In the genomic region with DNA sequence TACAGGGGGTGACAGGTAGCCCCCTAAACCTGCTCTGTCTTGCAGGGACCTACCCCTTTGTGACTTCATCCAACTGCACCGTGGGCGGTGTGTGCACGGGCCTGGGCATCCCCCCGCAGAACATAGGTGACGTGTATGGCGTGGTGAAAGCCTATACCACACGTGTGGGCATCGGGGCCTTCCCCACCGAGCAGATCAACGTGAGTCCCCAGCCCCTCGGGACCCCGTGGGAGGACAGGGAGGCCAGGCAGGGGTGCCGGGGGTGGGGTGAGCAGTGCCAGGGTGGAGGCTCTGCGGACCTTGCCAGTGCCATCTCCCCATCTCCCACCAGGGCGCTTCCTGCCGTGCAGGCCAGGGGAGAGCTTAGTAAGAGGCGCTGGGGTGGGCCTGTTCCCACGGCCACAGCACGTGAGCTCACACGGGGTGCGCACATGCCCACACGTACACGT, we compare ENCODE assay signal across 19 cellular contexts. TPM values are rescaled to one million over a fixed set of nuclear protein-coding genes. Genes with fewer than 3 reads are reported as not detected.
DNase-seq lines count a peak whose midpoint lies in the region; ATAC-seq, FAIRE-seq and TF ChIP-seq lines count a peak whose summit lies in the region.
"Had no signal": no experiment of that assay in that cellular context is flagged by ENCODE, and none has a peak within 500 bp of the region (broad histone marks: within the 10 kb centered on the region; RNA-seq: fewer than 3 reads in every experiment).

No MANE protein-coding gene starts in this region.

- no peak overlapping the region for H2AFZ ChIP-seq in GM12878 (ENCODE audit: control insufficient read depth, low read depth, low read length)

- no peak overlapping the region for H3K4me3 Mint-ChIP-seq in effector memory CD8-positive, alpha-beta T cell
- H3K4me3 Mint-ChIP-seq: CD8-positive, alpha-beta memory T cell; HFFc6 had no signal

- H4K20me1 ChIP-seq in GM12878 (ENCODE audit: control insufficient read depth, insufficient read depth), result no peaks in the 10 kb centered on the region

- TF ChIP-seq CTCF in GM12878 (IDR thresholded peaks at IDR 0.05 in 2 of 3, conservative IDR thresholded peaks at IDR 0.05 in 1 of 3; ENCODE audit: control insufficient read depth in 2 of 3, extremely low read depth in 1 of 3, insufficient read depth in 1 of 3, low read depth in 3 of 3, low read length in 3 of 3) (no peak), gastrocnemius medialis (IDR thresholded peaks at IDR 0.05 in 4 of 5, conservative IDR thresholded peaks at IDR 0.05 in 1 of 5) (peak in 1 of 5 experiments; percentile 12), tibial artery (IDR thresholded peaks at IDR 0.05) (no peak)

- ATAC-seq in left ventricle myocardium superior, result no peak
- peak; percentile 61 for ATAC-seq in GM12878
- ATAC-seq in gastrocnemius medialis, result no peak
- ATAC-seq in effector memory CD8-positive, alpha-beta T cell (replicated peaks), result no peak
- ATAC-seq: PC-3 had no signal

- no peak for FAIRE-seq in GM12878 (lab: Jason Lieb, UNC)
- FAIRE-seq: GM12892, H54 had no signal

- no peak overlapping the region for H3K4me2 ChIP-seq in GM12878 (ENCODE audit: control insufficient read depth, insufficient read depth)
- H3K4me2 ChIP-seq: KMS-11 had no signal

- SMC1A ChIA-PET in GM12878 (lab: Charles Lee; ENCODE audit: uncharacterized antibody, unreplicated experiment), result no interaction called here

- H3K36me3 ChIP-seq in GM12878 (ENCODE audit: control insufficient read depth in 2 of 2, insufficient read depth in 2 of 2, low read length in 1 of 2) (no peaks in the 10 kb centered on the region), gastrocnemius medialis (peaks cover 0 to 56% of the 10 kb centered on the region in 2 donors), tibial artery (peaks cover 54 to 66% (median 61%) of the 10 kb centered on the region in 3 donors)

- H3K4me1 ChIP-seq in GM12878 (ENCODE audit: control insufficient read depth, insufficient read depth, low read length) (peaks cover 12% of the 10 kb centered on the region), gastrocnemius medialis (peaks cover 13 to 19% of the 10 kb centered on the region in 2 donors), tibial artery (peaks cover 6 to 44% (median 17%) of the 10 kb centered on the region in 4 donors)

- no peaks in the 10 kb centered on the region for H3K9me3 Mint-ChIP-seq in effector memory CD8-positive, alpha-beta T cell
- H3K9me3 Mint-ChIP-seq: CD8-positive, alpha-beta memory T cell; HFFc6 had no signal

- peaks cover 4 to 9% of the 10 kb centered on the region in 2 donors for H3K27me3 Mint-ChIP-seq in effector memory CD8-positive, alpha-beta T cell
- H3K27me3 Mint-ChIP-seq: CD8-positive, alpha-beta memory T cell had no signal

- no peak for TF ChIP-seq RAD21 in GM12878 (IDR thresholded peaks at IDR 0.05; ENCODE audit: insufficient read depth, low read depth, low read length)

- CTCF ChIA-PET in GM12878 (lab: Yijun Ruan, JAX), result no interaction called here

- peaks cover 0 to 5% of the 10 kb centered on the region in 2 donors for H3K4me1 Mint-ChIP-seq in effector memory CD8-positive, alpha-beta T cell (ENCODE audit: low read depth in 2 of 2)

- H3K79me2 ChIP-seq in GM12878 (ENCODE audit: control insufficient read depth, insufficient read depth, low read length), result no peaks in the 10 kb centered on the region

- H3K36me3 Mint-ChIP-seq in effector memory CD8-positive, alpha-beta T cell (ENCODE audit: insufficient read depth), result no peaks in the 10 kb centered on the region

- H3K27ac ChIP-seq in GM12878 (ENCODE audit: control insufficient read depth, insufficient read depth) (no peak overlapping the region), gastrocnemius medialis (peak overlapping the region; percentile 91 to 96 (median 95)), tibial artery (peak overlapping the region; percentile 97 to 98)
- H3K27ac ChIP-seq: KMS-11 had no signal

- H3K4me3 ChIP-seq in GM12878 (no peak overlapping the region), gastrocnemius medialis (no peak overlapping the region), tibial artery (no peak overlapping the region)

- TF ChIP-seq EP300 in GM12878 (IDR thresholded peaks at IDR 0.05; ENCODE audit: borderline replicate concordance in 1 of 2, control insufficient read depth in 1 of 2, low read depth in 2 of 2, low read length in 2 of 2), result no peak

- RAD21 ChIA-PET in GM12878 (lab: Charles Lee; ENCODE audit: unreplicated experiment), result interaction anchor here (1.7 kb wide), 1 partner anchor 11 kb away, joined by 6 read pairs; the partner anchor contains the start of gene SIVA1

- in situ Hi-C loops in GM12878 (cut with MboI) (no loop called here), gastrocnemius medialis (cut with MboI; ENCODE audit: low sequenced_read_pairs in 4 of 4) (no loop called here)

- peak; percentile 24 for DNase-seq in left ventricle myocardium superior
- no peak for DNase-seq in cardiac septum (ENCODE audit: low spot score)
- no peak for DNase-seq in GM12878 (ENCODE audit: low read depth, low spot score)
- DNase-seq in gastrocnemius medialis, result no peak
- DNase-seq in tibial artery, result no peak
- no peak for DNase-seq in iPS-NIHi11 (ENCODE audit: low spot score)
- DNase-seq in effector memory CD8-positive, alpha-beta T cell, result no peak
- DNase-seq: C1 segment of cervical spinal cord; CD8-positive, alpha-beta memory T cell; HFFc6; MV-4-11; NCI-H187 treated with DMSO at 0.1 percent for 48 hours; NCI-H226; NCI-H524 treated with DMSO at 0.1 percent for 48 hours; PC-3; RPMI8226 had no signal

- intact Hi-C loops in left ventricle myocardium superior (cut with micrococcal nuclease), result no loop called here
- intact Hi-C loops in cardiac septum (cut with DNase I), result no loop called here
- intact Hi-C loops in GM12878 (cut with micrococcal nuclease; ENCODE audit: unreplicated experiment), result no loop called here
- intact Hi-C loops in gastrocnemius medialis (cut with DNase I; ENCODE audit: low total_unique reads), result no loop called here
- intact Hi-C loops in tibial artery (cut with DNase I; ENCODE audit: low total_unique reads), result no loop called here

- H3K9ac ChIP-seq in GM12878 (ENCODE audit: control insufficient read depth, insufficient read depth, low read length), result no peak overlapping the region
- H3K9ac ChIP-seq: KMS-11 had no signal

- H3K27ac Mint-ChIP-seq in effector memory CD8-positive, alpha-beta T cell, result no peak overlapping the region
- H3K27ac Mint-ChIP-seq: CD8-positive, alpha-beta memory T cell; HFFc6 had no signal

- no TSS peak for BruUV-seq in GM12878 (replicated peaks; lab: Mats Ljungman, UMichigan)

- WGBS in GM12878 (ENCODE audit: insufficient coverage, insufficient replicate concordance, low lambda C conversion rate, missing lambda C conversion rate), result 8% methylated on average over 20 of the region's 23 CpGs

- H3K9me3 ChIP-seq in GM12878 (replicated peaks; ENCODE audit: control insufficient read depth, insufficient read depth, low read length) (no peaks in the 10 kb centered on the region), gastrocnemius medialis (no peaks in the 10 kb centered on the region), tibial artery (no peaks in the 10 kb centered on the region)

- TF ChIP-seq POLR2A in GM12878 (IDR thresholded peaks at IDR 0.05; ENCODE audit: low read depth, low read length) (no peak), gastrocnemius medialis (IDR thresholded peaks at IDR 0.05) (no peak)

- POLR2A ChIA-PET in GM12878 (lab: Charles Lee), result no interaction called here

- H3K27me3 ChIP-seq in GM12878 (replicated peaks in 1 of 2; ENCODE audit: control insufficient read depth in 2 of 2, insufficient read depth in 2 of 2, low read length in 1 of 2) (no peaks in the 10 kb centered on the region; a peak in 2 of 4 replicates), gastrocnemius medialis (no peaks in the 10 kb centered on the region), tibial artery (no peaks in the 10 kb centered on the region)

RNA-seq across cellular contexts. Expression of gene SIVA1, which starts 11.1 kb away (rescaled TPM):
- total RNA-seq in left ventricle myocardium superior (65.1 TPM), cardiac septum (50.9 TPM), GM12878 (2014; rRNA removed) (182 and 197 TPM in 2 replicates), GM12878 (2014; rRNA removed; fragmentation: Illumina TruSeq; extraction: Trizol) (18.8 and 26.6 TPM in 2 replicates), GM12878 (2021) (128 and 137 TPM in 2 replicates), gastrocnemius medialis (100 to 1,000 TPM; 228 to 357 (median 264) TPM)
- total RNA-seq in GM12878 (2013; cell fraction: nucleolus; rRNA removed), result 37.5 and 51.8 TPM in 2 replicates
- polyA plus RNA-seq in GM12878 (2011; ENCODE audit: low read depth), result 32.1 TPM
- polyA plus RNA-seq in GM12878 (2011; rRNA removed) (29.6 and 75.5 TPM in 2 replicates), GM12878 (2014; fragmentation: Illumina TruSeq; extraction: Trizol) (4.0 and 7.6 TPM in 2 replicates), GM12878 (2014; fragmentation: Nextera tagmentation; extraction: Ambion mirVana) (10 to 100 TPM in 1 of 2 experiments, 1 to 10 TPM in 1; 4.6 to 30.6 TPM), GM12878 (2014; rRNA removed) (173 and 207 TPM in 2 replicates), GM12878 (2016; fragmentation: Nextera tagmentation; extraction: Ambion mirVana) (100 to 1,000 TPM; 270 to 282 TPM)
- 159 and 299 TPM in 2 replicates for polyA plus RNA-seq in GM12878 (2011; cell fraction: cytosol; rRNA removed)
- polyA plus RNA-seq in GM12878 (2011; cell fraction: nucleus; rRNA removed), result 166 and 180 TPM in 2 replicates
- polyA plus RNA-seq in GM12878 (2012), result 63.7 and 67.4 TPM in 2 replicates
- 23.3 and 46.5 TPM in 2 replicates for polyA minus RNA-seq in GM12878 (2011; rRNA and poly(A)+ RNA removed)
- 29.1 and 29.4 TPM in 2 replicates for polyA minus RNA-seq in GM12878 (2011; cell fraction: cytosol; rRNA and poly(A)+ RNA removed)
- polyA minus RNA-seq in GM12878 (2011; cell fraction: nucleus; rRNA and poly(A)+ RNA removed), result 18.7 and 28.8 TPM in 2 replicates

RNA-seq across cellular contexts. Expression of gene ADSS1, which starts 17.8 kb away (rescaled TPM):
- total RNA-seq in left ventricle myocardium superior (226 TPM), cardiac septum (114 TPM), GM12878 (2014; rRNA removed) (not detected in 2 replicates), GM12878 (2014; rRNA removed; fragmentation: Illumina TruSeq; extraction: Trizol) (not detected in 2 replicates), GM12878 (2021) (0.28 TPM in 1 of 2 replicates, not detected in the other), gastrocnemius medialis (100 to 1,000 TPM; 165 to 577 (median 232) TPM)
- 0.96 TPM in 1 of 2 replicates, not detected in the other for total RNA-seq in GM12878 (2013; cell fraction: nucleolus; rRNA removed)
- polyA plus RNA-seq in GM12878 (2011; ENCODE audit: low read depth), result not detected
- polyA plus RNA-seq in GM12878 (2011; rRNA removed) (0.19 and 0.39 TPM in 2 replicates), GM12878 (2014; fragmentation: Illumina TruSeq; extraction: Trizol) (0.12 TPM in 1 of 2 replicates, not detected in the other), GM12878 (2014; fragmentation: Nextera tagmentation; extraction: Ambion mirVana) (under 1 TPM in 1 of 2 experiments, not detected in 1; 0.11 TPM), GM12878 (2014; rRNA removed) (0.45 TPM in 1 of 2 replicates, not detected in the other), GM12878 (2016; fragmentation: Nextera tagmentation; extraction: Ambion mirVana) (not detected)
- 0.08 and 0.21 TPM in 2 replicates for polyA plus RNA-seq in GM12878 (2011; cell fraction: cytosol; rRNA removed)
- 0.87 and 1.3 TPM in 2 replicates for polyA plus RNA-seq in GM12878 (2011; cell fraction: nucleus; rRNA removed)
- 0.22 and 0.65 TPM in 2 replicates for polyA plus RNA-seq in GM12878 (2012)
- polyA minus RNA-seq in GM12878 (2011; rRNA and poly(A)+ RNA removed), result 0.10 TPM in 1 of 2 replicates, not detected in the other
- not detected in 2 replicates for polyA minus RNA-seq in GM12878 (2011; cell fraction: cytosol; rRNA and poly(A)+ RNA removed)
- polyA minus RNA-seq in GM12878 (2011; cell fraction: nucleus; rRNA and poly(A)+ RNA removed), result 0.38 TPM in 1 of 2 replicates, not detected in the other

RNA-seq across cellular contexts. Expression of gene INF2, which starts 52.4 kb away (rescaled TPM):
- total RNA-seq in left ventricle myocardium superior, result 30.4 TPM
- total RNA-seq in cardiac septum, result 41.2 TPM
- total RNA-seq in GM12878 (2013; cell fraction: nucleolus; rRNA removed), result 37.0 and 50.2 TPM in 2 replicates
- total RNA-seq in GM12878 (2014; rRNA removed), result 16.3 and 21.1 TPM in 2 replicates
- 5.7 and 5.8 TPM in 2 replicates for total RNA-seq in GM12878 (2014; rRNA removed; fragmentation: Illumina TruSeq; extraction: Trizol)
- total RNA-seq in GM12878 (2021), result 42.7 and 43.2 TPM in 2 replicates
- polyA plus RNA-seq in GM12878 (2011; ENCODE audit: low read depth), result 3.7 TPM
- polyA plus RNA-seq in GM12878 (2011; rRNA removed), result 3.8 and 7.6 TPM in 2 replicates
- polyA plus RNA-seq in GM12878 (2011; cell fraction: cytosol; rRNA removed), result 10.7 and 17.5 TPM in 2 replicates
- 60.3 and 71.2 TPM in 2 replicates for polyA plus RNA-seq in GM12878 (2011; cell fraction: nucleus; rRNA removed)
- polyA plus RNA-seq in GM12878 (2012), result 14.3 and 21.6 TPM in 2 replicates
- polyA plus RNA-seq in GM12878 (2014; fragmentation: Illumina TruSeq; extraction: Trizol), result 2.7 and 5.3 TPM in 2 replicates
- polyA plus RNA-seq in GM12878 (2014; fragmentation: Nextera tagmentation; extraction: Ambion mirVana), result 1 to 10 TPM in 1 of 2 experiments, under 1 TPM in 1; 0.72 to 2.1 TPM
- polyA plus RNA-seq in GM12878 (2014; rRNA removed), result 28.2 and 33.9 TPM in 2 replicates
- 1 to 10 TPM; 8.9 to 9.1 TPM for polyA plus RNA-seq in GM12878 (2016; fragmentation: Nextera tagmentation; extraction: Ambion mirVana)
- polyA minus RNA-seq in GM12878 (2011; rRNA and poly(A)+ RNA removed), result 6.9 and 11.0 TPM in 2 replicates
- 4.5 and 10.3 TPM in 2 replicates for polyA minus RNA-seq in GM12878 (2011; cell fraction: cytosol; rRNA and poly(A)+ RNA removed)
- polyA minus RNA-seq in GM12878 (2011; cell fraction: nucleus; rRNA and poly(A)+ RNA removed), result 9.9 and 14.4 TPM in 2 replicates
- 10 to 100 TPM; 11.6 to 34.6 (median 19.7) TPM for total RNA-seq in gastrocnemius medialis

RNA-seq across cellular contexts. Expression of gene AKT1, which starts 53.7 kb away (rescaled TPM):
- total RNA-seq in left ventricle myocardium superior (142 TPM), cardiac septum (172 TPM), GM12878 (2014; rRNA removed) (70.8 and 83.6 TPM in 2 replicates), GM12878 (2014; rRNA removed; fragmentation: Illumina TruSeq; extraction: Trizol) (55.9 and 62.4 TPM in 2 replicates), GM12878 (2021) (102 and 110 TPM in 2 replicates), gastrocnemius medialis (10 to 100 TPM; 44.4 to 70.4 (median 57.0) TPM)
- total RNA-seq in GM12878 (2013; cell fraction: nucleolus; rRNA removed), result 49.2 and 56.5 TPM in 2 replicates
- 19.1 TPM for polyA plus RNA-seq in GM12878 (2011; ENCODE audit: low read depth)
- polyA plus RNA-seq in GM12878 (2011; rRNA removed) (44.8 and 70.3 TPM in 2 replicates), GM12878 (2014; fragmentation: Illumina TruSeq; extraction: Trizol) (19.3 and 55.4 TPM in 2 replicates), GM12878 (2014; fragmentation: Nextera tagmentation; extraction: Ambion mirVana) (1 to 10 TPM in 1 of 2 experiments, under 1 TPM in 1; 0.63 to 1.4 TPM), GM12878 (2014; rRNA removed) (92.3 and 101 TPM in 2 replicates), GM12878 (2016; fragmentation: Nextera tagmentation; extraction: Ambion mirVana) (1 to 10 TPM; 9.0 to 9.2 TPM)
- 99.2 and 131 TPM in 2 replicates for polyA plus RNA-seq in GM12878 (2011; cell fraction: cytosol; rRNA removed)
- polyA plus RNA-seq in GM12878 (2011; cell fraction: nucleus; rRNA removed), result 234 and 307 TPM in 2 replicates
- polyA plus RNA-seq in GM12878 (2012), result 50.8 and 57.6 TPM in 2 replicates
- polyA minus RNA-seq in GM12878 (2011; rRNA and poly(A)+ RNA removed), result 64.3 and 96.2 TPM in 2 replicates
- 42.0 and 48.6 TPM in 2 replicates for polyA minus RNA-seq in GM12878 (2011; cell fraction: cytosol; rRNA and poly(A)+ RNA removed)
- polyA minus RNA-seq in GM12878 (2011; cell fraction: nucleus; rRNA and poly(A)+ RNA removed), result 23.0 and 34.0 TPM in 2 replicates

RNA-seq across cellular contexts. Expression of gene ZBTB42, which starts 59.1 kb away (rescaled TPM):
- total RNA-seq in left ventricle myocardium superior (5.3 TPM), cardiac septum (8.6 TPM), GM12878 (2014; rRNA removed) (0.33 and 0.68 TPM in 2 replicates), GM12878 (2014; rRNA removed; fragmentation: Illumina TruSeq; extraction: Trizol) (0.46 and 0.54 TPM in 2 replicates), GM12878 (2021) (1.2 and 1.3 TPM in 2 replicates), gastrocnemius medialis (10 to 100 TPM in 3 of 4 donors, 1 to 10 TPM in 1; 2.4 to 20.8 (median 12.5) TPM)
- total RNA-seq in GM12878 (2013; cell fraction: nucleolus; rRNA removed), result 1.8 and 3.7 TPM in 2 replicates
- 0.07 TPM for polyA plus RNA-seq in GM12878 (2011; ENCODE audit: low read depth)
- polyA plus RNA-seq in GM12878 (2011; rRNA removed) (0.10 and 0.22 TPM in 2 replicates), GM12878 (2014; fragmentation: Illumina TruSeq; extraction: Trizol) (0.13 TPM in 1 of 2 replicates, not detected in the other), GM12878 (2014; fragmentation: Nextera tagmentation; extraction: Ambion mirVana) (under 1 TPM in 1 of 2 experiments, not detected in 1; 0.05 TPM), GM12878 (2014; rRNA removed) (0.51 and 0.94 TPM in 2 replicates), GM12878 (2016; fragmentation: Nextera tagmentation; extraction: Ambion mirVana) (under 1 TPM in 1 of 2 experiments, not detected in 1; 0.23 TPM)
- polyA plus RNA-seq in GM12878 (2011; cell fraction: cytosol; rRNA removed), result 0.36 and 0.38 TPM in 2 replicates
- 0.61 and 0.97 TPM in 2 replicates for polyA plus RNA-seq in GM12878 (2011; cell fraction: nucleus; rRNA removed)
- polyA plus RNA-seq in GM12878 (2012), result 0.27 and 0.28 TPM in 2 replicates
- 0.44 and 1.7 TPM in 2 replicates for polyA minus RNA-seq in GM12878 (2011; rRNA and poly(A)+ RNA removed)
- polyA minus RNA-seq in GM12878 (2011; cell fraction: cytosol; rRNA and poly(A)+ RNA removed), result 0.53 TPM in 1 of 2 replicates, not detected in the other
- 2.9 and 3.4 TPM in 2 replicates for polyA minus RNA-seq in GM12878 (2011; cell fraction: nucleus; rRNA and poly(A)+ RNA removed)

Comparison
In these comparisons a context has a peak if more than half of its experiments do, and no peak if none do; other contexts are left out.
1. RNA of gene ADSS1, which starts 17.8 kb away (total RNA-seq): 165 to 577 TPM in gastrocnemius medialis, 226 TPM in left ventricle myocardium superior (single experiment) and 114 TPM in cardiac septum (single experiment); 0.28 to 0.96 TPM in GM12878; every median in the first group is over 10 times any median in the second.